In genomic region chr9:136553581-136553980, GRCh38 we compare ENCODE assay signal across 27 cellular contexts. TPM values are rescaled to one million over a fixed set of nuclear protein-coding genes. Genes with fewer than 3 reads are reported as not detected.
A peak's percentile ranks its signal among the peaks of the same experiment; 100 is the strongest.
DNase-seq lines count a peak whose midpoint lies in the region; ATAC-seq and TF ChIP-seq lines count a peak whose summit lies in the region.
"Had no signal": no experiment of that assay in that cellular context is flagged by ENCODE, and none has a peak within 500 bp of the region (broad histone marks: within the 10 kb centered on the region; RNA-seq: fewer than 3 reads in every experiment).

No MANE protein-coding gene starts in this region.

- H4K5ac ChIP-seq in IMR-90 (ENCODE audit: low read depth, low read length): no peak overlapping the region

- TF ChIP-seq POLR2A in IMR-90 (IDR thresholded peaks at IDR 0.05; ENCODE audit: low read depth, low read length) (no peak), heart left ventricle (IDR thresholded peaks at IDR 0.05) (no peak)

- TF ChIP-seq RAD21 in IMR-90 (IDR thresholded peaks at IDR 0.05; ENCODE audit: low read length): no peak

- CTCF ChIA-PET in IMR-90 (lab: Yijun Ruan, JAX): no interaction called here

- POLR2A ChIA-PET in IMR-90 (lab: Charles Lee; ENCODE audit: unreplicated experiment): no interaction called here

- H3K27me3 Mint-ChIP-seq in dendritic cell treated with granulocyte-macrophage colony-stimulating factor and Interleukin-4, amounts not matched to agents 40 ng/mL and 50 ng/mL, for 4 days: peaks cover 22% of the 10 kb centered on the region
- peaks cover 13% of the 10 kb centered on the region for H3K27me3 Mint-ChIP-seq in nephron (ENCODE audit: low read depth)

- H3K4me1 ChIP-seq in IMR-90 (ENCODE audit: control insufficient read depth, insufficient read depth, low read length) (peaks cover 28% of the 10 kb centered on the region), stomach smooth muscle (ENCODE audit: control insufficient read depth, insufficient read depth, low read length) (peaks cover 67% of the 10 kb centered on the region), heart left ventricle (peaks cover 0 to 52% (median 16%) of the 10 kb centered on the region in 12 donors)

- H4K8ac ChIP-seq in IMR-90 (ENCODE audit: low read depth in 2 of 2, low read length in 2 of 2): no peak overlapping the region

- H3K9ac ChIP-seq in IMR-90 (ENCODE audit: low read depth, low read length) (no peak overlapping the region), stomach smooth muscle (ENCODE audit: low read length in 2 of 2) (no peak overlapping the region)
- H3K9ac ChIP-seq: BLaER1 had no signal

- no peak overlapping the region for H2BK15ac ChIP-seq in IMR-90 (ENCODE audit: low read depth, low read length)

- H3K27ac Mint-ChIP-seq in dendritic cell treated with granulocyte-macrophage colony-stimulating factor and Interleukin-4, amounts not matched to agents 40 ng/mL and 50 ng/mL, for 4 days: peak overlapping the region; percentile 89
- peak overlapping the region; percentile 63 to 68 (median 63) for H3K27ac Mint-ChIP-seq in nephron
- H3K27ac Mint-ChIP-seq: CD4-positive, CD25-positive, alpha-beta regulatory T cell had no signal

- peak overlapping the region; percentile 32; the same call in 1 of the 2 replicates for H2BK120ac ChIP-seq in IMR-90 (ENCODE audit: low read depth, low read length)

- peaks cover 0 to 5% of the 10 kb centered on the region in 2 experiments; a peak in 2 of 4 replicates for H3K79me1 ChIP-seq in IMR-90 (ENCODE audit: low read depth in 1 of 2, low read length in 2 of 2)

- H3K4me3 Mint-ChIP-seq in dendritic cell treated with granulocyte-macrophage colony-stimulating factor and Interleukin-4, amounts not matched to agents 40 ng/mL and 50 ng/mL, for 4 days: no peak overlapping the region
- no peak overlapping the region for H3K4me3 Mint-ChIP-seq in nephron
- H3K4me3 Mint-ChIP-seq: CD4-positive, CD25-positive, alpha-beta regulatory T cell had no signal

- no peak overlapping the region; the same call in 1 of the 2 replicates for H4K91ac ChIP-seq in IMR-90 (ENCODE audit: insufficient read depth, low read depth, low read length)

- H2AK5ac ChIP-seq in IMR-90 (ENCODE audit: low read depth, low read length): no peak overlapping the region

- WGBS in IMR-90 (ENCODE audit: extremely low coverage in 2 of 2, insufficient read length in 1 of 2), 2 experiments: 71% methylated on average over 10 of the region's 14 CpGs; no CpG with 5 or more reads in 1 of the 2 experiments
- 90 to 95% (median 94%) methylated on average over 13 to 14 of the region's 14 CpGs for WGBS in heart left ventricle, 4 donors

- peaks cover 10% of the 10 kb centered on the region for H3K9me1 ChIP-seq in IMR-90 (ENCODE audit: insufficient read depth, low read length)

- H3K23ac ChIP-seq in IMR-90 (ENCODE audit: low read depth, low read length): no peak overlapping the region

- no peaks in the 10 kb centered on the region for H4K20me1 ChIP-seq in IMR-90 (ENCODE audit: insufficient read depth, low read length)
- H4K20me1 ChIP-seq: BLaER1 had no signal

- H2BK5ac ChIP-seq in IMR-90 (ENCODE audit: low read depth, low read length, poor library complexity, severe bottlenecking): no peak overlapping the region

- in situ Hi-C loops in IMR-90 (cut with MboI; ENCODE audit: low sequenced_read_pairs): no loop called here

- H2AFZ ChIP-seq in IMR-90 (replicated peaks; ENCODE audit: low read length, poor library complexity): no peak overlapping the region
- H2AFZ ChIP-seq: PC-9 had no signal

- no peak overlapping the region for H3K4ac ChIP-seq in IMR-90 (ENCODE audit: low read depth, low read length)

- H3K9me3 Mint-ChIP-seq in dendritic cell treated with granulocyte-macrophage colony-stimulating factor and Interleukin-4, amounts not matched to agents 40 ng/mL and 50 ng/mL, for 4 days: no peaks in the 10 kb centered on the region
- H3K9me3 Mint-ChIP-seq in nephron: peaks cover 1% of the 10 kb centered on the region

- H3K4me2 ChIP-seq in IMR-90 (ENCODE audit: low read depth, low read length): no peak overlapping the region
- H3K4me2 ChIP-seq: PC-9 had no signal

- no peak overlapping the region for H3K56ac ChIP-seq in IMR-90 (ENCODE audit: extremely low read depth, insufficient read depth, low read length)

- H3K36me3 ChIP-seq in IMR-90 (ENCODE audit: control insufficient read depth, insufficient read depth, low read length) (no peaks in the 10 kb centered on the region), stomach smooth muscle (ENCODE audit: control insufficient read depth in 2 of 2, insufficient read depth in 2 of 2, low read length in 2 of 2) (no peaks in the 10 kb centered on the region), heart left ventricle (no peaks in the 10 kb centered on the region)
- H3K36me3 ChIP-seq: BLaER1, MG63, SJSA1 had no signal

- no peak for TF ChIP-seq CTCF in IMR-90 (conservative IDR thresholded peaks at IDR 0.05; ENCODE audit: low read depth, low read length)
- TF ChIP-seq CTCF in nephron (IDR thresholded peaks at IDR 0.05; ENCODE audit: unreplicated experiment in 3 of 3): no peak
- no peak for TF ChIP-seq CTCF in heart left ventricle (IDR thresholded peaks at IDR 0.05)

- DNase-seq in IMR-90 (no peak), heart left ventricle (no peak)
- DNase-seq: CD4-positive, CD25-positive, alpha-beta regulatory T cell; DMS53; EL; GDM1; GOT3; KBM-7; MG63; NCI-H1105 treated with DMSO at 0.1 percent for 48 hours; NCI-H146; NCI-H1930; NCI-H446 treated with DMSO at 0.1 percent for 48 hours; NCI-H526; NCI-H82; NK-92 treated with Interleukin-12 subunit alpha and Interleukin-12 subunit beta, amount 100 ng/mL, for 24 hours; PC-9; Right ventricle myocardium superior had no signal

- H3K27ac ChIP-seq in IMR-90 (ENCODE audit: insufficient read depth, low read length) (no peak overlapping the region), stomach smooth muscle (ENCODE audit: low read length) (peak overlapping the region; percentile 99), heart left ventricle (peak overlapping the region in 1 of 12 donors; percentile 99)
- H3K27ac ChIP-seq: BLaER1, PC-9, SJSA1 had no signal

- ATAC-seq in IMR-90 (ENCODE audit: low read depth) (no peak), heart left ventricle (no peak), GM21717 (IDR thresholded peaks at IDR 0.05; ENCODE audit: unreplicated experiment) (no peak), HG03095 (IDR thresholded peaks at IDR 0.05; ENCODE audit: unreplicated experiment) (no peak)
- ATAC-seq: GM12878, HCT116 had no signal

- no TSS peak for BruUV-seq in IMR-90 (replicated peaks; lab: Mats Ljungman, UMichigan)

- H3K4me1 Mint-ChIP-seq in dendritic cell treated with granulocyte-macrophage colony-stimulating factor and Interleukin-4, amounts not matched to agents 40 ng/mL and 50 ng/mL, for 4 days (ENCODE audit: low read depth): peaks cover 80% of the 10 kb centered on the region
- peaks cover 37% of the 10 kb centered on the region for H3K4me1 Mint-ChIP-seq in nephron

- intact Hi-C loops in IMR-90 (cut with micrococcal nuclease): no loop called here
- intact Hi-C loops in dendritic cell treated with granulocyte-macrophage colony-stimulating factor and Interleukin-4, amounts not matched to agents 40 ng/mL and 50 ng/mL, for 4 days (cut with micrococcal nuclease): no loop called here
- intact Hi-C loops in heart left ventricle (cut with DNase I): no loop called here

- no peak overlapping the region for H3K14ac ChIP-seq in IMR-90 (replicated peaks; ENCODE audit: low read depth, low read length)

- peak overlapping the region; percentile 30 for H2AK9ac ChIP-seq in IMR-90 (replicated peaks; ENCODE audit: low read depth, low read length, poor library complexity)

- H3K4me3 ChIP-seq in IMR-90 (ENCODE audit: insufficient read depth, low read depth, low read length) (no peak overlapping the region), stomach smooth muscle (ENCODE audit: low read length in 2 of 2) (peak overlapping the region in 1 of 2 donors; percentile 11), heart left ventricle (no peak overlapping the region)
- H3K4me3 ChIP-seq: BLaER1, GM12878, MG63, PC-9, SJSA1 had no signal

- H3K9me3 ChIP-seq in IMR-90 (ENCODE audit: control insufficient read depth, insufficient read depth, low read length) (no peaks in the 10 kb centered on the region), stomach smooth muscle (ENCODE audit: control insufficient read depth in 2 of 2, low read length in 2 of 2) (no peaks in the 10 kb centered on the region), heart left ventricle (no peaks in the 10 kb centered on the region)
- H3K9me3 ChIP-seq: BLaER1, MG63, SJSA1 had no signal

- no peaks in the 10 kb centered on the region for H3K36me3 Mint-ChIP-seq in dendritic cell treated with granulocyte-macrophage colony-stimulating factor and Interleukin-4, amounts not matched to agents 40 ng/mL and 50 ng/mL, for 4 days (ENCODE audit: low read depth)
- peaks cover under 1% of the 10 kb centered on the region for H3K36me3 Mint-ChIP-seq in nephron (ENCODE audit: low read depth)
- H3K36me3 Mint-ChIP-seq: CD4-positive, CD25-positive, alpha-beta regulatory T cell had no signal

- H3K27me3 ChIP-seq in IMR-90 (ENCODE audit: control insufficient read depth, insufficient read depth, low read length) (no peaks in the 10 kb centered on the region), stomach smooth muscle (ENCODE audit: control insufficient read depth in 1 of 2, insufficient read depth in 2 of 2, low read length in 2 of 2) (no peaks in the 10 kb centered on the region), heart left ventricle (no peaks in the 10 kb centered on the region)
- H3K27me3 ChIP-seq: BLaER1, MG63 had no signal

- dilution Hi-C loops in IMR-90 (cut with HindIII; ENCODE audit: low sequenced_read_pairs, unreplicated experiment): no loop called here

- H3K18ac ChIP-seq in IMR-90 (ENCODE audit: low read depth, low read length): no peak overlapping the region

- no peak overlapping the region for H2BK20ac ChIP-seq in IMR-90 (ENCODE audit: low read depth, low read length)

TF ChIP-seq in IMR-90, 13 proteins besides CTCF, POLR2A, EP300 and RAD21 (continues in another document):
- TF ChIP-seq RFX5 (IDR thresholded peaks at IDR 0.05; ENCODE audit: low read depth, low read length) (no peak), ELK1 (IDR thresholded peaks at IDR 0.05; ENCODE audit: borderline replicate concordance, low read depth, low read length) (no peak), SMC3 (IDR thresholded peaks at IDR 0.05; ENCODE audit: low read depth, low read length) (no peak)

RNA-seq across cellular contexts. Expression of gene NOTCH1, which starts 7.7 kb away (rescaled TPM):
- 1.8 and 2.5 TPM in 2 replicates for total RNA-seq in IMR-90 (2012; rRNA removed)
- polyA plus RNA-seq in IMR-90 (2012; rRNA removed): 6.0 and 6.9 TPM in 2 replicates
- polyA plus RNA-seq in IMR-90 (2012; cell fraction: cytosol; rRNA removed): 4.0 and 8.0 TPM in 2 replicates
- 19.2 and 42.7 TPM in 2 replicates for polyA plus RNA-seq in IMR-90 (2012; cell fraction: nucleus; rRNA removed; ENCODE audit: low replicate concordance)
- 10 to 100 TPM; 12.1 to 47.3 (median 22.1) TPM for total RNA-seq in heart left ventricle
- polyA plus RNA-seq in heart left ventricle: 10 to 100 TPM in 1 of 2 donors, 1 to 10 TPM in 1; 8.0 to 12.1 TPM
